Comparison of ENCODE assay signal across 8 cellular contexts in genomic region chr1:91501527-91501859, GRCh38. TPM values are rescaled to one million over a fixed set of nuclear protein-coding genes. Genes with fewer than 3 reads are reported as not detected.
DNase-seq lines count a peak whose midpoint lies in the region; ATAC-seq and TF ChIP-seq lines count a peak whose summit lies in the region.

No MANE protein-coding gene starts in this region.

- H2BK12ac ChIP-seq in trophoblast cell (ENCODE audit: low read length): no peak overlapping the region

- H2BK120ac ChIP-seq in trophoblast cell (ENCODE audit: insufficient read depth, low read length, poor library complexity): no peak overlapping the region

- peak; percentile 20 for ATAC-seq in GM21423 (IDR thresholded peaks at IDR 0.05; ENCODE audit: unreplicated experiment)
- ATAC-seq in Panc1: peak; percentile 35

- H3K14ac ChIP-seq in trophoblast cell (ENCODE audit: low read length): no peak overlapping the region

- intact Hi-C loops in Panc1 (cut with micrococcal nuclease; ENCODE audit: unreplicated experiment) (loop anchor here (5.0 kb wide), 2 partner anchors 94 to 219 kb away; no protein-coding TSS in a partner anchor), esophagus squamous epithelium (cut with DNase I) (no loop called here)

- TF ChIP-seq POLR2A in esophagus squamous epithelium (IDR thresholded peaks at IDR 0.05): no peak

- no peak overlapping the region for H3K18ac ChIP-seq in trophoblast cell (ENCODE audit: low read length)

- H3K79me1 ChIP-seq in trophoblast cell (ENCODE audit: low read length): peaks cover 7% of the 10 kb centered on the region

- H3K4me1 ChIP-seq in Panc1 (ENCODE audit: control insufficient read depth, insufficient read depth, low read length) (peaks cover 18% of the 10 kb centered on the region), esophagus squamous epithelium (peaks cover 4 to 22% (median 15%) of the 10 kb centered on the region in 3 donors), trophoblast cell (ENCODE audit: control insufficient read depth in 1 of 2, insufficient read depth in 2 of 2, low read length in 2 of 2) (no peaks in the 10 kb centered on the region)

- no peak overlapping the region for H2BK5ac ChIP-seq in trophoblast cell (ENCODE audit: low read depth, low read length, poor library complexity)

- H3K27me3 ChIP-seq in Panc1 (ENCODE audit: control insufficient read depth, insufficient read depth, low read length): no peaks in the 10 kb centered on the region
- H3K27me3 ChIP-seq in esophagus squamous epithelium: no peaks in the 10 kb centered on the region
- no peaks in the 10 kb centered on the region for H3K27me3 ChIP-seq in trophoblast cell (ENCODE audit: insufficient read depth, low read length)

- H4K8ac ChIP-seq in trophoblast cell (ENCODE audit: low read depth, low read length): peak overlapping the region; percentile 91

- no peak overlapping the region for H3K23ac ChIP-seq in trophoblast cell (ENCODE audit: low read length)

- H3K4me3 ChIP-seq in Panc1 (ENCODE audit: low read depth in 2 of 2, low read length in 2 of 2) (peak overlapping the region; percentile 66 to 78), esophagus squamous epithelium (peak overlapping the region; percentile 70 to 82 (median 78)), trophoblast cell (ENCODE audit: low read depth, low read length) (peak overlapping the region; percentile 77)

- in situ Hi-C loops in Panc1 (cut with HindIII; ENCODE audit: low pct_unique_long_range_greater_than_20kb, low sequenced_read_pairs): no loop called here

- H2AK5ac ChIP-seq in trophoblast cell (ENCODE audit: low read length): no peak overlapping the region

- H3K9ac ChIP-seq in trophoblast cell (ENCODE audit: low read length): peak overlapping the region; percentile 59

- no peak overlapping the region for H3K4ac ChIP-seq in trophoblast cell (ENCODE audit: low read depth, low read length)

- H3K4me2 ChIP-seq in trophoblast cell (ENCODE audit: low read length): peak overlapping the region; percentile 76

- H4K12ac ChIP-seq in trophoblast cell (ENCODE audit: low read depth, low read length): no peak overlapping the region

- POLR2A ChIA-PET in Panc1 (lab: Charles Lee): interaction anchor here (1.0 kb wide), 1 partner anchor 121 kb away, joined by 3 read pairs; no protein-coding TSS in a partner anchor

- H4K91ac ChIP-seq in trophoblast cell (ENCODE audit: low read depth, low read length): no peak overlapping the region

- H3K27ac ChIP-seq in Panc1 (ENCODE audit: low read length): peak overlapping the region; percentile 96
- H3K27ac ChIP-seq in esophagus squamous epithelium: peak overlapping the region; percentile 85 to 90 (median 88)
- peak overlapping the region; percentile 95 for H3K27ac ChIP-seq in trophoblast cell (ENCODE audit: low read depth, low read length)

- peak; percentile 63 for DNase-seq in DMS79 (lab: John Stamatoyannopoulos, UW)
- peak; percentile 32 for DNase-seq in HPDE6-E6E7 (ENCODE audit: extremely low spot score)
- no peak for DNase-seq in Panc1 (ENCODE audit: low read depth, low spot score)
- no peak for DNase-seq in esophagus squamous epithelium (lab: John Stamatoyannopoulos, UW)
- DNase-seq in trophoblast cell: no peak
- no peak for DNase-seq in glomerular visceral epithelial cell (ENCODE audit: extremely low spot score)
- no peak for DNase-seq in activated naive CD4-positive, alpha-beta T cell treated with Interleukin-2 at 50 U/mL for 16 hours

- BruUV-seq in Panc1 (replicated peaks; lab: Mats Ljungman, UMichigan): no TSS peak

- peaks cover 2% of the 10 kb centered on the region for H3K79me2 ChIP-seq in trophoblast cell (ENCODE audit: control insufficient read depth, insufficient read depth, low read length, poor library complexity)

- CTCF ChIA-PET in Panc1 (lab: Charles Lee): interaction anchor here (0.5 kb wide), 1 partner anchor 355 kb away, joined by 7 read pairs; no protein-coding TSS in a partner anchor

- no peak overlapping the region for H2AFZ ChIP-seq in trophoblast cell (ENCODE audit: insufficient read depth, low read length, poor library complexity)

- no peaks in the 10 kb centered on the region for H3K36me3 ChIP-seq in Panc1 (ENCODE audit: control insufficient read depth, insufficient read depth, low read length)
- H3K36me3 ChIP-seq in esophagus squamous epithelium: no peaks in the 10 kb centered on the region
- no peaks in the 10 kb centered on the region for H3K36me3 ChIP-seq in trophoblast cell (ENCODE audit: control insufficient read depth in 1 of 2, insufficient read depth in 2 of 2, low read length in 2 of 2)

- 0% methylated on average over 7 to 9 of the region's 9 CpGs for WGBS in esophagus squamous epithelium, 2 donors
- WGBS in trophoblast cell (ENCODE audit: extremely low coverage, insufficient coverage, insufficient read length): no CpG with 5 or more reads among the region's 9 CpGs

- TF ChIP-seq CTCF in Panc1 (IDR thresholded peaks at IDR 0.05) (peak; percentile 51), esophagus squamous epithelium (IDR thresholded peaks at IDR 0.05) (no peak)

- H3K9me3 ChIP-seq in Panc1 (ENCODE audit: control insufficient read depth, insufficient read depth, low read depth, low read length) (no peaks in the 10 kb centered on the region), esophagus squamous epithelium (no peaks in the 10 kb centered on the region), trophoblast cell (ENCODE audit: insufficient read depth, low read depth, low read length) (no peaks in the 10 kb centered on the region)

RNA-seq across cellular contexts. Expression of gene CDC7, which starts 0.8 kb away (rescaled TPM):
- total RNA-seq in Panc1 (2021; ENCODE audit: unreplicated experiment): 30.1 TPM
- 11.9 TPM for polyA plus RNA-seq in Panc1 (2012; ENCODE audit: insufficient read length)
- 1 to 10 TPM; 2.0 to 6.8 (median 4.1) TPM for total RNA-seq in esophagus squamous epithelium
- polyA plus RNA-seq in trophoblast cell (2013): 6.8 and 7.3 TPM in 2 replicates

Comparison
In these comparisons a context has a peak if more than half of its experiments do, and no peak if none do; other contexts are left out.
1. DNase-seq: peak in DMS79 (single experiment) and HPDE6-E6E7 (single experiment); none in Panc1 (single experiment), esophagus squamous epithelium (single experiment), trophoblast cell (0 of 2), glomerular visceral epithelial cell (single experiment) and activated naive CD4-positive, alpha-beta T cell treated with Interleukin-2 at 50 U/mL for 16 hours (single experiment).
2. Peak in every context shown above with its lines, with median percentiles within 50 percentile points of each other: H3K27ac ChIP-seq and H3K4me3 ChIP-seq.